ENCODE assay signal across 15 cellular contexts in the genomic region with DNA sequence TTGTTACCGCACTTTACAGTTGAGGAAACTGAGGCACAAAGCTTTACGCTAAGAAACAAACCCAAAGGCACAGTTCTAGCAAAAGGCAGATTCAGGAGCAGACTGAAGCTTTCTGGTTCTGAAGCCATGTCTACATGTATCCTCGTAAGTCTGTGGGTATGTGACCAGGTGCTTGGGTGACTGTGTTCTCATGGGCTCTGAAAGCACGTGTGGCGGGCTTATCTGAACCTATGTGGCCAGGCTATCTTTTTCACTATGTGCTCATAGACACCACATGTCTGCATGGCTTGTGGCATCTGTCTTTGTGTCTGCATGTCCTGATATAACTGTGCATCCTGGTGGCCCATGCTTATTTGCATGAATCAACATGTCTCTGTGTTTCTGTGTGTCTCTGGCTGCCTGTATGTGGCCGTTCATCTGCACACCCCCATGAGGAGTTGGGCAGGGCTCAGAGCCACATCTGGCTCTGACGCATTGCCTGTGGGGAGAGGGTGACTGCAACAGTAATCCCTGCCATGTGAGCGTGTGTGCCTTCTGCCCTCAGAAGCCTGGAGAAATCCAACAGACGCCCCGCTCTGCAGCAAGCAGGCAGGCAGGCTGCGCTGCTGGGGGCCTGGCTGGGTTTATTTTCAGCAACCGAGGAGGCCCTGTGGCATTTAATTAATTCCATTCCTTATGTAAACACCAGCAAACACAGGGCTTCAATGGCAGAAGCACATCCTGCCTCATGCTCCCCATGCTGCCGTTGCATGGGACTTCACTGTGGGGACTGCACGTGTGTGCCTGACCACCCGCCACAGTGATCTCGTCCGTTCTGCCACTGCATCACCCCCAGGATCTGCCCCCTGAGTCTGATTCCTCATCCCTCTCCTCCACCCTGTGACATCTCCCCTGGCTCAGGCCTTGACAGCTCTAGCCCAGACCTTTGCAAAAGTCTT.
DNase-seq lines count a peak whose midpoint lies in the region; ATAC-seq and TF ChIP-seq lines count a peak whose summit lies in the region.
"Had no signal": no experiment of that assay in that cellular context is flagged by ENCODE, and none has a peak within 500 bp of the region (broad histone marks: within the 10 kb centered on the region; RNA-seq: fewer than 3 reads in every experiment).

No MANE protein-coding gene starts in this region.

- H3K27ac Mint-ChIP-seq in brain = peak overlapping the region in 3 of 5 experiments; percentile 71 to 78 (median 72)
- H3K27ac Mint-ChIP-seq in CD8-positive, alpha-beta T cell = no peak overlapping the region
- H3K27ac Mint-ChIP-seq: activated CD8-positive, alpha-beta T cell treated with anti-CD3 and anti-CD28 coated beads for 36 hours; T-helper 2 cell treated with Interferon-gamma antibody and Interleukin-4, amounts not matched to agents 5 μg/mL and 100 μg/mL, for 36 hours had no signal

- CTCF ChIA-PET in CD8-positive, alpha-beta T cell (lab: Charles Lee) = interaction anchor here (0.6 kb wide), 1 partner anchor 1051 kb away, joined by 4 read pairs; no protein-coding TSS in a partner anchor

- no peaks in the 10 kb centered on the region for H3K36me3 ChIP-seq in CD8-positive, alpha-beta T cell (ENCODE audit: insufficient read depth, low read length)
- no peaks in the 10 kb centered on the region for H3K36me3 ChIP-seq in uterus

- H3K9me3 Mint-ChIP-seq in brain = peaks cover 0 to 3% (median 0%) of the 10 kb centered on the region in 5 experiments
- H3K9me3 Mint-ChIP-seq in CD8-positive, alpha-beta T cell = no peaks in the 10 kb centered on the region
- H3K9me3 Mint-ChIP-seq: activated CD8-positive, alpha-beta T cell treated with anti-CD3 and anti-CD28 coated beads for 36 hours; central memory CD8-positive, alpha-beta T cell; T-helper 2 cell treated with Interferon-gamma antibody and Interleukin-4, amounts not matched to agents 5 μg/mL and 100 μg/mL, for 36 hours had no signal

- no peak for TF ChIP-seq CTCF in brain (conservative IDR thresholded peaks at IDR 0.05)
- TF ChIP-seq CTCF in CD8-positive, alpha-beta T cell (IDR thresholded peaks at IDR 0.05) = no peak
- no peak for TF ChIP-seq CTCF in uterus (IDR thresholded peaks at IDR 0.05)

- POLR2A ChIA-PET in CD8-positive, alpha-beta T cell (lab: Charles Lee) = no interaction called here

- no peaks in the 10 kb centered on the region for H3K9me3 ChIP-seq in CD8-positive, alpha-beta T cell (ENCODE audit: low read length)
- no peaks in the 10 kb centered on the region for H3K9me3 ChIP-seq in uterus
- H3K9me3 ChIP-seq: testis had no signal

- H3K27ac ChIP-seq in CD8-positive, alpha-beta T cell (ENCODE audit: low read depth, low read length) = no peak overlapping the region
- no peak overlapping the region for H3K27ac ChIP-seq in uterus
- H3K27ac ChIP-seq: testis had no signal

- H3K4me3 ChIP-seq in CD8-positive, alpha-beta T cell (ENCODE audit: low read depth, low read length) = no peak overlapping the region
- no peak overlapping the region for H3K4me3 ChIP-seq in uterus
- H3K4me3 ChIP-seq: testis had no signal

- no peak for TF ChIP-seq POLR2A in uterus (IDR thresholded peaks at IDR 0.05)

- H3K27me3 Mint-ChIP-seq in brain = peaks cover 8% of the 10 kb centered on the region
- H3K27me3 Mint-ChIP-seq in CD8-positive, alpha-beta T cell (ENCODE audit: low read depth) = peaks cover 3% of the 10 kb centered on the region

- H3K4me3 Mint-ChIP-seq in brain = peak overlapping the region in 1 of 5 experiments; percentile 56
- no peak overlapping the region for H3K4me3 Mint-ChIP-seq in CD8-positive, alpha-beta T cell
- H3K4me3 Mint-ChIP-seq: activated CD8-positive, alpha-beta T cell treated with anti-CD3 and anti-CD28 coated beads for 36 hours; central memory CD8-positive, alpha-beta T cell; T-helper 2 cell treated with Interferon-gamma antibody and Interleukin-4, amounts not matched to agents 5 μg/mL and 100 μg/mL, for 36 hours had no signal

- peaks cover 25% of the 10 kb centered on the region for H3K4me1 Mint-ChIP-seq in brain
- no peaks in the 10 kb centered on the region for H3K4me1 Mint-ChIP-seq in CD8-positive, alpha-beta T cell (ENCODE audit: low read depth)
- H3K4me1 Mint-ChIP-seq: central memory CD8-positive, alpha-beta T cell had no signal

- intact Hi-C loops in CD8-positive, alpha-beta T cell (cut with DNase I, micrococcal nuclease) = no loop called here
- intact Hi-C loops in uterus (cut with DNase I; ENCODE audit: low total_unique reads) = no loop called here

- ATAC-seq in CD8-positive, alpha-beta T cell = no peak
- no peak for ATAC-seq in GM19463 (IDR thresholded peaks at IDR 0.05; ENCODE audit: unreplicated experiment)
- ATAC-seq: activated CD8-positive, alpha-beta T cell treated with anti-CD3 and anti-CD28 coated beads for 36 hours had no signal

- H3K36me3 Mint-ChIP-seq in brain = no peaks in the 10 kb centered on the region
- no peaks in the 10 kb centered on the region for H3K36me3 Mint-ChIP-seq in CD8-positive, alpha-beta T cell

- no peaks in the 10 kb centered on the region for H3K27me3 ChIP-seq in CD8-positive, alpha-beta T cell (ENCODE audit: insufficient read depth, low read length)
- H3K27me3 ChIP-seq in uterus = no peaks in the 10 kb centered on the region
- H3K27me3 ChIP-seq: testis had no signal

- H3K4me1 ChIP-seq in CD8-positive, alpha-beta T cell (ENCODE audit: insufficient read depth, low read length) = no peaks in the 10 kb centered on the region
- H3K4me1 ChIP-seq in uterus = no peaks in the 10 kb centered on the region
- H3K4me1 ChIP-seq: testis had no signal

- peak; percentile 73 for DNase-seq in DMS153 (lab: John Stamatoyannopoulos, UW)
- DNase-seq in M059J (ENCODE audit: low read depth) = peak; percentile 77
- DNase-seq in myocyte (ENCODE audit: low read depth) = peak; percentile 13
- no peak for DNase-seq in CD8-positive, alpha-beta T cell
- DNase-seq in uterus = no peak
- no peak for DNase-seq in NCI-H2107 (lab: John Stamatoyannopoulos, UW)
- DNase-seq: activated CD8-positive, alpha-beta T cell treated with anti-CD3 and anti-CD28 coated beads for 36 hours; activated gamma-delta T cell treated with Interleukin-2 at 50 U/mL for 16 hours; erythroblast; midbrain; testis had no signal

Comparison
In these comparisons a context has a peak if more than half of its experiments do, and no peak if none do; other contexts are left out.
1. DNase-seq: peak in DMS153 (single experiment), M059J (single experiment) and myocyte (single experiment); none in CD8-positive, alpha-beta T cell (0 of 7), uterus (0 of 2) and NCI-H2107 (single experiment).